Comparison of ENCODE assay signal across 8 cellular contexts in genomic region chr3:9395570-9396300, GRCh38. TPM values are rescaled to one million over a fixed set of nuclear protein-coding genes. Genes with fewer than 3 reads are reported as not detected.
DNase-seq lines count a peak whose midpoint lies in the region; ATAC-seq and TF ChIP-seq lines count a peak whose summit lies in the region.

No MANE protein-coding gene starts in this region.

- TF ChIP-seq CTCF in GM12864 (IDR thresholded peaks at IDR 0.05; ENCODE audit: low read depth, low read length, missing control alignments): no peak
- no peak for TF ChIP-seq CTCF in esophagus squamous epithelium (IDR thresholded peaks at IDR 0.05)
- no peak for TF ChIP-seq CTCF in prostate gland (IDR thresholded peaks at IDR 0.05)

- ATAC-seq in HG02571 (IDR thresholded peaks at IDR 0.05; ENCODE audit: unreplicated experiment) (no peak), HG02588 (IDR thresholded peaks at IDR 0.05; ENCODE audit: unreplicated experiment) (no peak), GM18505 (IDR thresholded peaks at IDR 0.05; ENCODE audit: unreplicated experiment) (no peak)

- no peaks in the 10 kb centered on the region for H3K9me3 ChIP-seq in SJCRH30 (replicated peaks)
- H3K9me3 ChIP-seq in esophagus squamous epithelium: no peaks in the 10 kb centered on the region
- H3K9me3 ChIP-seq in prostate gland: no peaks in the 10 kb centered on the region

- H3K36me3 ChIP-seq in SJCRH30 (peaks cover 38% of the 10 kb centered on the region), esophagus squamous epithelium (peaks cover 0 to 30% (median 5%) of the 10 kb centered on the region in 3 donors), prostate gland (peaks cover 0 to 7% of the 10 kb centered on the region in 2 donors)

- H3K27ac ChIP-seq in SJCRH30 (peak overlapping the region; percentile 93), esophagus squamous epithelium (peak overlapping the region; percentile 96 to 100 (median 100)), prostate gland (peak overlapping the region; percentile 99)

- DNase-seq in GM12864 (ENCODE audit: low read depth): no peak
- DNase-seq in SJCRH30: no peak
- DNase-seq in esophagus squamous epithelium (lab: John Stamatoyannopoulos, UW): no peak
- peak; percentile 17 for DNase-seq in prostate gland (ENCODE audit: low spot score)
- no peak for DNase-seq in NCI-H187 (lab: John Stamatoyannopoulos, UW)

- peaks cover 15% of the 10 kb centered on the region for H3K4me1 ChIP-seq in SJCRH30
- H3K4me1 ChIP-seq in esophagus squamous epithelium: peaks cover 26 to 74% (median 48%) of the 10 kb centered on the region in 3 donors
- peaks cover 8% of the 10 kb centered on the region for H3K4me1 ChIP-seq in prostate gland (replicated peaks)

- intact Hi-C loops in esophagus squamous epithelium (cut with DNase I) (no loop called here), prostate gland (cut with DNase I) (no loop called here)

- no peaks in the 10 kb centered on the region for H3K27me3 ChIP-seq in SJCRH30
- no peaks in the 10 kb centered on the region for H3K27me3 ChIP-seq in esophagus squamous epithelium
- no peaks in the 10 kb centered on the region for H3K27me3 ChIP-seq in prostate gland (replicated peaks; ENCODE audit: insufficient read depth)

- TF ChIP-seq POLR2A in esophagus squamous epithelium (IDR thresholded peaks at IDR 0.05) (no peak), prostate gland (IDR thresholded peaks at IDR 0.05) (no peak), GM18505 (IDR thresholded peaks at IDR 0.05; ENCODE audit: borderline replicate concordance, extremely low read depth, insufficient read depth, insufficient read length) (no peak)

- WGBS in esophagus squamous epithelium, 2 donors: 1 to 2% methylated on average over 11 to 14 of the region's 15 CpGs
- 5% methylated on average over 15 of the region's 15 CpGs for WGBS in prostate gland

- H3K4me3 ChIP-seq in GM12864 (ENCODE audit: low read depth, low read length) (peak overlapping the region; percentile 73), SJCRH30 (peak overlapping the region; percentile 88), esophagus squamous epithelium (peak overlapping the region; percentile 62 to 97 (median 86)), prostate gland (peak overlapping the region; percentile 90 to 95)

RNA-seq across cellular contexts. Expression of gene SETD5, which starts 1.7 kb away (rescaled TPM):
- total RNA-seq in SJCRH30 (2014; rRNA removed; shearing (Covaris generic)): 97.5 and 104 TPM in 2 replicates
- total RNA-seq in esophagus squamous epithelium (10 to 100 TPM; 41.8 to 89.3 (median 54.4) TPM), prostate gland (100 to 1,000 TPM in 1 of 2 donors, 10 to 100 TPM in 1; 58.4 to 118 TPM)

RNA-seq across cellular contexts. Expression of gene THUMPD3, which starts 32.9 kb away (rescaled TPM):
- total RNA-seq in SJCRH30 (2014; rRNA removed; shearing (Covaris generic)): 84.9 and 87.3 TPM in 2 replicates
- 10 to 100 TPM; 18.9 to 32.8 (median 31.1) TPM for total RNA-seq in esophagus squamous epithelium
- total RNA-seq in prostate gland: 10 to 100 TPM; 28.8 to 38.7 TPM
